In genomic region chr4:121799888-121800501, GRCh38 we compare ENCODE assay signal across 12 cellular contexts. TPM values are rescaled to one million over a fixed set of nuclear protein-coding genes. Genes with fewer than 3 reads are reported as not detected.
DNase-seq lines count a peak whose midpoint lies in the region; ATAC-seq, FAIRE-seq and TF ChIP-seq lines count a peak whose summit lies in the region.
"Had no signal": no experiment of that assay in that cellular context is flagged by ENCODE, and none has a peak within 500 bp of the region (broad histone marks: within the 10 kb centered on the region; RNA-seq: fewer than 3 reads in every experiment).

No MANE protein-coding gene starts in this region.

- DNase-seq in activated CD4-positive, alpha-beta T cell treated with anti-CD3 and anti-CD28 coated beads for 36 hours: no peak
- no peak for DNase-seq in activated CD4-positive, alpha-beta T cell treated with anti-CD3 and anti-CD28 coated beads, Interleukin-2, amount 50 U/mL, for 1 hour
- DNase-seq in T-helper 17 cell (no peak), HepG2 (ENCODE audit: low spot score) (no peak), NCI-H345 (lab: John Stamatoyannopoulos, UW) (no peak)
- DNase-seq in stimulated activated naive CD8-positive, alpha-beta T cell treated with anti-CD3 and anti-CD28 coated beads, Interleukin-15, amount 100 ng/mL, for 72 hours: no peak
- DNase-seq: ACHN, islet precursor cell, NCI-H1930, substantia nigra had no signal

- H3K4me3 ChIP-seq in HepG2 (replicated peaks in 1 of 3; ENCODE audit: insufficient read depth in 1 of 3, low read depth in 2 of 3, low read length in 3 of 3): peak overlapping the region in 2 of 3 experiments; percentile 84 to 86; a peak in 2 of 6 replicates

- CTCF ChIA-PET in activated CD4-positive, alpha-beta T cell treated with anti-CD3 and anti-CD28 coated beads for 36 hours (lab: Charles Lee): interaction anchor here (0.8 kb wide), 1 partner anchor 12 kb away, joined by 3 read pairs; no protein-coding TSS in a partner anchor
- CTCF ChIA-PET in HepG2 (lab: Yijun Ruan, JAX; ENCODE audit: low intra/inter-chr PET ratio, low total read pairs): no interaction called here

- H3K4me1 ChIP-seq in HepG2 (ENCODE audit: insufficient read depth, low read length): peaks cover 58% of the 10 kb centered on the region

- no peak for FAIRE-seq in HepG2 (lab: Jason Lieb, UNC)

- H4K20me1 ChIP-seq in HepG2 (ENCODE audit: insufficient read depth, low read length): no peaks in the 10 kb centered on the region

- peaks cover 6 to 9% of the 10 kb centered on the region in 2 experiments; a peak in 4 of 5 replicates for H3K36me3 ChIP-seq in HepG2 (replicated peaks in 1 of 2; ENCODE audit: control insufficient read depth in 1 of 2, insufficient read depth in 2 of 2, low read length in 2 of 2)

- H3K4me2 ChIP-seq in HepG2 (ENCODE audit: low read depth, low read length): peak overlapping the region; percentile 97

- H3K9ac ChIP-seq in HepG2 (ENCODE audit: insufficient read depth, low read depth, low read length): peak overlapping the region; percentile 52

- TSS peak; percentile 11 for BruUV-seq in HepG2 (replicated peaks; lab: Mats Ljungman, UMichigan)

- H3K27ac Mint-ChIP-seq in activated CD4-positive, alpha-beta T cell treated with anti-CD3 and anti-CD28 coated beads for 36 hours: peak overlapping the region; percentile 99
- peak overlapping the region; percentile 99 for H3K27ac Mint-ChIP-seq in T-helper 17 cell
- peak overlapping the region in 1 of 2 donors; percentile 58 for H3K27ac Mint-ChIP-seq in stimulated activated naive CD8-positive, alpha-beta T cell treated with anti-CD3 and anti-CD28 coated beads, Interleukin-15, amount 100 ng/mL, for 72 hours

- H3K9me3 ChIP-seq in T-helper 17 cell (ENCODE audit: control insufficient read depth, low read length, poor library complexity, severe bottlenecking) (no peaks in the 10 kb centered on the region), HepG2 (ENCODE audit: low read length) (no peaks in the 10 kb centered on the region)

- peak overlapping the region; percentile 93 for H3K27ac ChIP-seq in HepG2 (ENCODE audit: extremely low read length, insufficient read depth, low read length)

- H3K4me3 Mint-ChIP-seq in activated CD4-positive, alpha-beta T cell treated with anti-CD3 and anti-CD28 coated beads for 36 hours: peak overlapping the region; percentile 93
- H3K4me3 Mint-ChIP-seq in T-helper 17 cell: peak overlapping the region; percentile 95
- peak overlapping the region; percentile 82 to 90 for H3K4me3 Mint-ChIP-seq in stimulated activated naive CD8-positive, alpha-beta T cell treated with anti-CD3 and anti-CD28 coated beads, Interleukin-15, amount 100 ng/mL, for 72 hours

- TF ChIP-seq CTCF in HepG2 (CRISPR knock-in tag; IDR thresholded peaks at IDR 0.05): no peak

- intact Hi-C loops in activated CD4-positive, alpha-beta T cell treated with anti-CD3 and anti-CD28 coated beads for 36 hours (cut with DNase I, micrococcal nuclease): loop anchor here in 1 of 2 experiments (2.0 kb wide), 1 partner anchor 103 kb away; the partner anchor contains the start of gene ANXA5
- intact Hi-C loops in HepG2 (cut with micrococcal nuclease; ENCODE audit: unreplicated experiment): loop anchor here (5.0 kb wide), 1 partner anchor 123 kb away; no protein-coding TSS in a partner anchor

- H3K4me1 Mint-ChIP-seq in activated CD4-positive, alpha-beta T cell treated with anti-CD3 and anti-CD28 coated beads for 36 hours: peaks cover 48% of the 10 kb centered on the region
- peaks cover 29% of the 10 kb centered on the region for H3K4me1 Mint-ChIP-seq in T-helper 17 cell
- H3K4me1 Mint-ChIP-seq in stimulated activated naive CD8-positive, alpha-beta T cell treated with anti-CD3 and anti-CD28 coated beads, Interleukin-15, amount 100 ng/mL, for 72 hours: peaks cover 51% of the 10 kb centered on the region

- TF ChIP-seq EP300 in HepG2 (IDR thresholded peaks at IDR 0.05; ENCODE audit: low read depth in 2 of 2, low read length in 2 of 2) (no peak), HepG2 (CRISPR knock-in tag; IDR thresholded peaks at IDR 0.05; ENCODE audit: borderline replicate concordance) (no peak)

- TF ChIP-seq POLR2A in HepG2 (IDR thresholded peaks at IDR 0.05; ENCODE audit: insufficient read depth in 1 of 2, low read depth in 2 of 2, low read length in 2 of 2): no peak

- H2AFZ ChIP-seq in HepG2 (ENCODE audit: low read length): peak overlapping the region; percentile 77

- H3K27me3 ChIP-seq in HepG2 (ENCODE audit: control insufficient read depth in 1 of 2, insufficient read depth in 2 of 2, low read length in 2 of 2): no peaks in the 10 kb centered on the region; a peak in 1 of 5 replicates

- H3K36me3 Mint-ChIP-seq in activated CD4-positive, alpha-beta T cell treated with anti-CD3 and anti-CD28 coated beads for 36 hours (ENCODE audit: low read depth): peaks cover 28% of the 10 kb centered on the region
- H3K36me3 Mint-ChIP-seq in T-helper 17 cell (ENCODE audit: low read depth): peaks cover 4% of the 10 kb centered on the region

- peaks cover 19% of the 10 kb centered on the region for H3K79me2 ChIP-seq in HepG2 (ENCODE audit: insufficient read depth, low read length)

- in situ Hi-C loops in HepG2 (cut with HindIII; ENCODE audit: extremely low pct_ligation_motif_present, low pct_unique_long_range_greater_than_20kb): no loop called here

- POLR2A ChIA-PET in activated CD4-positive, alpha-beta T cell treated with anti-CD3 and anti-CD28 coated beads for 36 hours (lab: Charles Lee): no interaction called here
- POLR2A ChIA-PET in HepG2 (lab: Yijun Ruan, JAX): interaction anchor here (0.9 to 2.6 kb wide), 5 partner anchors 11 to 104 kb away, joined by 3 to 14 read pairs (median 9); partner anchors contain the start of genes ANXA5, BBS7 and CCNA2

- WGBS in HepG2 (ENCODE audit: low lambda C conversion rate): 96% methylated on average over 2 of the region's 2 CpGs

- no peak for ATAC-seq in activated CD4-positive, alpha-beta T cell treated with anti-CD3 and anti-CD28 coated beads for 36 hours
- ATAC-seq in T-helper 17 cell (no peak), HepG2 (no peak), HG03439 (IDR thresholded peaks at IDR 0.05; ENCODE audit: unreplicated experiment) (no peak), GM21723 (IDR thresholded peaks at IDR 0.05; ENCODE audit: unreplicated experiment) (no peak)
- ATAC-seq in stimulated activated naive CD8-positive, alpha-beta T cell treated with anti-CD3 and anti-CD28 coated beads, Interleukin-15, amount 100 ng/mL, for 72 hours: no peak

- H3K9me3 Mint-ChIP-seq in activated CD4-positive, alpha-beta T cell treated with anti-CD3 and anti-CD28 coated beads for 36 hours (ENCODE audit: low read depth): no peaks in the 10 kb centered on the region
- no peaks in the 10 kb centered on the region for H3K9me3 Mint-ChIP-seq in stimulated activated naive CD8-positive, alpha-beta T cell treated with anti-CD3 and anti-CD28 coated beads, Interleukin-15, amount 100 ng/mL, for 72 hours

- TF ChIP-seq RAD21 in HepG2 (CRISPR knock-in tag; IDR thresholded peaks at IDR 0.05): no peak

- no peaks in the 10 kb centered on the region for H3K27me3 Mint-ChIP-seq in activated CD4-positive, alpha-beta T cell treated with anti-CD3 and anti-CD28 coated beads for 36 hours
- H3K27me3 Mint-ChIP-seq in T-helper 17 cell: peaks cover 4% of the 10 kb centered on the region
- H3K27me3 Mint-ChIP-seq in stimulated activated naive CD8-positive, alpha-beta T cell treated with anti-CD3 and anti-CD28 coated beads, Interleukin-15, amount 100 ng/mL, for 72 hours: peaks cover 14% of the 10 kb centered on the region

RNA-seq across cellular contexts. Expression of gene EXOSC9, which starts 1.1 kb away (rescaled TPM):
- 10 to 100 TPM; 85.4 to 94.5 TPM for total RNA-seq in activated CD4-positive, alpha-beta T cell treated with anti-CD3 and anti-CD28 coated beads for 36 hours
- total RNA-seq in T-helper 17 cell (10 to 100 TPM; 57.6 to 58.8 TPM), HepG2 (2016; rRNA removed; fragmentation: Illumina TruSeq; extraction: Trizol) (48.0 and 61.5 TPM in 2 replicates)
- total RNA-seq in HepG2 (2016; cell fraction: cytosol; rRNA removed; fragmentation: Illumina TruSeq; extraction: Trizol; ENCODE audit: low read depth): 11.6 and 13.2 TPM in 2 replicates
- 50.1 and 58.9 TPM in 2 replicates for total RNA-seq in HepG2 (2016; cell fraction: insoluble cytoplasmic fraction; rRNA removed; fragmentation: Illumina TruSeq; extraction: Trizol)
- total RNA-seq in HepG2 (2016; cell fraction: membrane; rRNA removed; fragmentation: Illumina TruSeq; extraction: Trizol): 10.8 and 14.2 TPM in 2 replicates
- total RNA-seq in HepG2 (2016; cell fraction: nucleus; rRNA removed; fragmentation: Illumina TruSeq; extraction: Trizol): 52.8 and 54.3 TPM in 2 replicates
- 22.0 and 26.0 TPM in 2 replicates for polyA plus RNA-seq in HepG2 (2011; rRNA removed)
- 10.7 and 14.0 TPM in 2 replicates for polyA plus RNA-seq in HepG2 (2011; cell fraction: cytosol; rRNA removed)
- 18.4 and 19.8 TPM in 2 replicates for polyA plus RNA-seq in HepG2 (2011; cell fraction: nucleus; rRNA removed)
- polyA plus RNA-seq in HepG2 (2012): 14.7 and 24.9 TPM in 2 replicates
- 5.8 and 6.1 TPM in 2 replicates for polyA plus RNA-seq in HepG2 (2016; cell fraction: cytosol; fragmentation: Illumina TruSeq; extraction: Trizol; ENCODE audit: low read depth)
- polyA plus RNA-seq in HepG2 (2016; cell fraction: insoluble cytoplasmic fraction; fragmentation: Illumina TruSeq; extraction: Trizol; ENCODE audit: low read depth): 57.5 and 60.8 TPM in 2 replicates
- 6.9 and 7.7 TPM in 2 replicates for polyA plus RNA-seq in HepG2 (2016; cell fraction: membrane; fragmentation: Illumina TruSeq; extraction: Trizol; ENCODE audit: low read depth)
- polyA plus RNA-seq in HepG2 (2016; cell fraction: nucleus; fragmentation: Illumina TruSeq; extraction: Trizol; ENCODE audit: insufficient read depth, low read depth): 70.0 and 70.1 TPM in 2 replicates
- polyA minus RNA-seq in HepG2 (2011; rRNA and poly(A)+ RNA removed; ENCODE audit: low replicate concordance): 18.6 and 40.8 TPM in 2 replicates
- polyA minus RNA-seq in HepG2 (2011; cell fraction: cytosol; rRNA and poly(A)+ RNA removed): 9.4 and 10.3 TPM in 2 replicates
- 43.0 and 52.7 TPM in 2 replicates for polyA minus RNA-seq in HepG2 (2011; cell fraction: nucleus; rRNA and poly(A)+ RNA removed)

RNA-seq across cellular contexts. Expression of gene CCNA2, which starts 23.7 kb away (rescaled TPM):
- total RNA-seq in activated CD4-positive, alpha-beta T cell treated with anti-CD3 and anti-CD28 coated beads for 36 hours: 100 to 1,000 TPM; 113 to 118 TPM
- under 1 TPM; 0.25 to 0.57 TPM for total RNA-seq in T-helper 17 cell
- total RNA-seq in HepG2 (2016; rRNA removed; fragmentation: Illumina TruSeq; extraction: Trizol): 105 and 160 TPM in 2 replicates
- total RNA-seq in HepG2 (2016; cell fraction: cytosol; rRNA removed; fragmentation: Illumina TruSeq; extraction: Trizol; ENCODE audit: low read depth): 19.3 and 23.4 TPM in 2 replicates
- 105 and 159 TPM in 2 replicates for total RNA-seq in HepG2 (2016; cell fraction: insoluble cytoplasmic fraction; rRNA removed; fragmentation: Illumina TruSeq; extraction: Trizol)
- total RNA-seq in HepG2 (2016; cell fraction: membrane; rRNA removed; fragmentation: Illumina TruSeq; extraction: Trizol): 62.7 and 72.7 TPM in 2 replicates
- total RNA-seq in HepG2 (2016; cell fraction: nucleus; rRNA removed; fragmentation: Illumina TruSeq; extraction: Trizol): 51.9 and 52.5 TPM in 2 replicates
- 16.4 and 31.3 TPM in 2 replicates for polyA plus RNA-seq in HepG2 (2011; rRNA removed)
- polyA plus RNA-seq in HepG2 (2011; cell fraction: cytosol; rRNA removed): 16.5 and 20.2 TPM in 2 replicates
- 8.6 and 11.5 TPM in 2 replicates for polyA plus RNA-seq in HepG2 (2011; cell fraction: nucleus; rRNA removed)
- 14.0 and 32.6 TPM in 2 replicates for polyA plus RNA-seq in HepG2 (2012)
- 15.7 and 21.9 TPM in 2 replicates for polyA plus RNA-seq in HepG2 (2016; cell fraction: cytosol; fragmentation: Illumina TruSeq; extraction: Trizol; ENCODE audit: low read depth)
- polyA plus RNA-seq in HepG2 (2016; cell fraction: insoluble cytoplasmic fraction; fragmentation: Illumina TruSeq; extraction: Trizol; ENCODE audit: low read depth): 147 and 153 TPM in 2 replicates
- 40.9 and 46.7 TPM in 2 replicates for polyA plus RNA-seq in HepG2 (2016; cell fraction: membrane; fragmentation: Illumina TruSeq; extraction: Trizol; ENCODE audit: low read depth)
- polyA plus RNA-seq in HepG2 (2016; cell fraction: nucleus; fragmentation: Illumina TruSeq; extraction: Trizol; ENCODE audit: insufficient read depth, low read depth): 58.2 and 59.5 TPM in 2 replicates
- 19.7 and 33.7 TPM in 2 replicates for polyA minus RNA-seq in HepG2 (2011; rRNA and poly(A)+ RNA removed; ENCODE audit: low replicate concordance)
- polyA minus RNA-seq in HepG2 (2011; cell fraction: cytosol; rRNA and poly(A)+ RNA removed): 24.3 and 34.8 TPM in 2 replicates
- polyA minus RNA-seq in HepG2 (2011; cell fraction: nucleus; rRNA and poly(A)+ RNA removed): 13.9 and 16.0 TPM in 2 replicates

RNA-seq across cellular contexts. Expression of gene SMIM43, which starts 35.0 kb away (rescaled TPM):
- not detected for total RNA-seq in activated CD4-positive, alpha-beta T cell treated with anti-CD3 and anti-CD28 coated beads for 36 hours
- total RNA-seq in T-helper 17 cell (not detected), HepG2 (2016; rRNA removed; fragmentation: Illumina TruSeq; extraction: Trizol) (not detected in 2 replicates)
- not detected in 2 replicates for total RNA-seq in HepG2 (2016; cell fraction: cytosol; rRNA removed; fragmentation: Illumina TruSeq; extraction: Trizol; ENCODE audit: low read depth)
- not detected in 2 replicates for total RNA-seq in HepG2 (2016; cell fraction: insoluble cytoplasmic fraction; rRNA removed; fragmentation: Illumina TruSeq; extraction: Trizol)
- not detected in 2 replicates for total RNA-seq in HepG2 (2016; cell fraction: membrane; rRNA removed; fragmentation: Illumina TruSeq; extraction: Trizol)
- total RNA-seq in HepG2 (2016; cell fraction: nucleus; rRNA removed; fragmentation: Illumina TruSeq; extraction: Trizol): not detected in 2 replicates
- not detected in 2 replicates for polyA plus RNA-seq in HepG2 (2011; rRNA removed)
- not detected in 2 replicates for polyA plus RNA-seq in HepG2 (2011; cell fraction: cytosol; rRNA removed)
- polyA plus RNA-seq in HepG2 (2011; cell fraction: nucleus; rRNA removed): not detected in 2 replicates
- polyA plus RNA-seq in HepG2 (2012): not detected in 2 replicates
- polyA plus RNA-seq in HepG2 (2016; cell fraction: cytosol; fragmentation: Illumina TruSeq; extraction: Trizol; ENCODE audit: low read depth): not detected in 2 replicates
- not detected in 2 replicates for polyA plus RNA-seq in HepG2 (2016; cell fraction: insoluble cytoplasmic fraction; fragmentation: Illumina TruSeq; extraction: Trizol; ENCODE audit: low read depth)
- polyA plus RNA-seq in HepG2 (2016; cell fraction: membrane; fragmentation: Illumina TruSeq; extraction: Trizol; ENCODE audit: low read depth): not detected in 2 replicates
- polyA plus RNA-seq in HepG2 (2016; cell fraction: nucleus; fragmentation: Illumina TruSeq; extraction: Trizol; ENCODE audit: insufficient read depth, low read depth): not detected in 2 replicates
- polyA minus RNA-seq in HepG2 (2011; rRNA and poly(A)+ RNA removed; ENCODE audit: low replicate concordance): not detected in 2 replicates
- not detected in 2 replicates for polyA minus RNA-seq in HepG2 (2011; cell fraction: cytosol; rRNA and poly(A)+ RNA removed)
- polyA minus RNA-seq in HepG2 (2011; cell fraction: nucleus; rRNA and poly(A)+ RNA removed): not detected in 2 replicates

Comparison
In these comparisons a context has a peak if more than half of its experiments do, and no peak if none do; other contexts are left out.
1. RNA of gene CCNA2, which starts 23.7 kb away (total RNA-seq): 113 to 118 TPM in activated CD4-positive, alpha-beta T cell treated with anti-CD3 and anti-CD28 coated beads for 36 hours and 19.3 to 160 TPM in HepG2; 0.25 to 0.57 TPM in T-helper 17 cell; every median in the first group is over 10 times any median in the second.
2. Peak in every context shown above with its lines, with median percentiles within 50 percentile points of each other: H3K4me3 Mint-ChIP-seq.